In the genomic region with DNA sequence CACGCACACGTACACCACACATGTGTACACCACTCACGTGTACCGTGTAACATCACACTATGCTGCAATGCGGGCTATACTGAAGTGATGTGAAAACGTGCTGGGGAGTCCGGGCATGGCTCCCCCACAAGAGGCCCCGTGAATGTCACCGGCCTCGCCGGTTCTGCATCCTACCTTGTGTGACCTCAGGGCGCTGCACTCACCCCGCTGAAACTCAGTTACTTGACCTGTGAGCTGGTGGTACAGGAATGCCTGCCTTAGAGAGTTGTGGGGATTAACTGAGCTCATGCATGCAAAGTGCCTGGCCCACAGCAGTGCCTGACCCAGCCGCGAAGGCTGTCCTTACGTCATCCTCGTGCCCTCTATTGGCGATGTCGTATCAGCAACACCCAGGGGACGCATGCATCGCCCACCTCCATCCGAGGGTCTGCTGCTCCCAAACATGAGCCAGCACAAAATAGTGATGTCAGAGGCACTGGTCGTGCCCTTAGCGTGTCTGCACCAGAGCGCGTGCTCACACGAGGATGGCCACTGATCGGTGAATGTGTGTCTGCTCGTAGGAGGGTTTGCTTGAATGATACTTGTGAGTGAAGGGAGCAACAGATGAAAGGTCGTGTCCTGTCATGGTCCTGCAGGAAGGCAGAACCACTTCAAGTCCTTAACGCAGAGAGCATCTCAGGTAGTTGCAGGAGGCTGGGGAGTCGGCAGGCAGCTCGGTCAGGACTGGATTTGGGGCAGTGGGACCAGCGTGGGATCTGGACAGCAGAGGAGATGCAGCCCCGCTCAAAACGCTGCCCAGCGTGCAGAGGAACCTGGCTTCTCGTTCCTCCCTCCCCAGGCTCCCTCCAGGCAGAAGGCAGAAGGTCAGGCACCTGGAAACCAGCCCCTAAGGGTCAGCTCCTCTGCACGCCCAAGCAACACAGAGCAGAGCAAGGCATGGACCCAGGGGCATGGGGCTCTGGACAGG, we compare ENCODE assay signal across 18 cellular contexts.
DNase-seq lines count a peak whose midpoint lies in the region; ATAC-seq, FAIRE-seq and TF ChIP-seq lines count a peak whose summit lies in the region.
"Had no signal": no experiment of that assay in that cellular context is flagged by ENCODE, and none has a peak within 500 bp of the region (broad histone marks: within the 10 kb centered on the region; RNA-seq: fewer than 3 reads in every experiment).

No MANE protein-coding gene starts in this region.

- no peak for FAIRE-seq in pancreas (lab: Jason Lieb, UNC)
- FAIRE-seq: GM12878, GM18507, HTR-8/SVneo, K562 had no signal

- H3K4me2 ChIP-seq in GM23338, result no peak overlapping the region

- H3F3A ChIP-seq in GM23338 (replicated peaks; ENCODE audit: low read depth), result no peaks in the 10 kb centered on the region

- H3K36me3 ChIP-seq in GM23338 (ENCODE audit: insufficient read depth), result no peaks in the 10 kb centered on the region
- H3K36me3 ChIP-seq in pancreas, result no peaks in the 10 kb centered on the region

- H3K4me1 Mint-ChIP-seq in GM23338 (peaks cover 9% of the 10 kb centered on the region), WTC11 (peaks cover 8% of the 10 kb centered on the region)

- peak; percentile 23 for ATAC-seq in GM23338
- ATAC-seq in WTC11, result 0 out of 2 replicates have a peak, but pooled peaks have one; percentile 32
- no peak for ATAC-seq in sciatic nerve
- no peak for ATAC-seq in pancreas
- ATAC-seq: GM12878, K562, PC-3 had no signal

- H3K4me1 ChIP-seq in GM23338 (ENCODE audit: insufficient read depth) (no peaks in the 10 kb centered on the region), pancreas (no peaks in the 10 kb centered on the region)
- H3K4me1 ChIP-seq: Caco-2 had no signal

- H3K9me2 ChIP-seq in GM23338 (ENCODE audit: insufficient read depth), result no peaks in the 10 kb centered on the region

- no peak overlapping the region for H2AFZ ChIP-seq in GM23338

- H3K79me2 ChIP-seq in GM23338 (replicated peaks; ENCODE audit: insufficient read depth), result no peaks in the 10 kb centered on the region

- H3K36me3 Mint-ChIP-seq in GM23338 (ENCODE audit: low read depth) (no peaks in the 10 kb centered on the region; the same call in 2 of the 3 replicates), WTC11 (no peaks in the 10 kb centered on the region)

- H3K4me3 ChIP-seq in GM23338 (no peak overlapping the region), lower leg skin (ENCODE audit: low read depth, poor library complexity, severe bottlenecking) (no peak overlapping the region), pancreas (no peak overlapping the region)
- H3K4me3 ChIP-seq: GM12878, K562 had no signal

- H3K27me3 ChIP-seq in GM23338 (ENCODE audit: insufficient read depth) (no peaks in the 10 kb centered on the region), pancreas (no peaks in the 10 kb centered on the region)

- H3K27ac ChIP-seq in GM23338 (ENCODE audit: low read depth) (no peak overlapping the region), pancreas (no peak overlapping the region)

- CTCF ChIA-PET in WTC11 (lab: Charles Lee), result interaction anchor here (1.9 kb wide), 1 partner anchor 184 kb away, joined by 4 read pairs; the partner anchor contains the start of gene SOX1

- POLR2A ChIA-PET in WTC11 (lab: Charles Lee), result no interaction called here

- H3K9me3 Mint-ChIP-seq in GM23338 (no peaks in the 10 kb centered on the region), WTC11 (no peaks in the 10 kb centered on the region)

- WGBS in lower leg skin, 2 donors, result 81% methylated on average over 38 to 39 of the region's 39 CpGs
- 57 to 69% methylated on average over 39 of the region's 39 CpGs for WGBS in pancreas, 2 donors

- intact Hi-C loops in lower leg skin (cut with DNase I; ENCODE audit: low total_unique reads), result no loop called here
- intact Hi-C loops in sciatic nerve (cut with DNase I), result no loop called here
- intact Hi-C loops in pancreas (cut with DNase I), result no loop called here

- no peaks in the 10 kb centered on the region for H4K20me1 ChIP-seq in GM23338 (replicated peaks; ENCODE audit: insufficient read depth)

- TF ChIP-seq POLR2A in lower leg skin (IDR thresholded peaks at IDR 0.05), result no peak

- TF ChIP-seq CTCF in GM23338 (conservative IDR thresholded peaks at IDR 0.05; ENCODE audit: low read depth in 2 of 2) (no peak), WTC11 (IDR thresholded peaks at IDR 0.05) (no peak), lower leg skin (IDR thresholded peaks at IDR 0.05) (no peak), pancreas (IDR thresholded peaks at IDR 0.05) (no peak)

- peaks cover 7% of the 10 kb centered on the region for H3K27me3 Mint-ChIP-seq in GM23338 (ENCODE audit: insufficient read depth, low read depth, poor library complexity)
- H3K27me3 Mint-ChIP-seq in WTC11 (ENCODE audit: low read depth), result no peaks in the 10 kb centered on the region

- H3K9me3 ChIP-seq in pancreas, result no peaks in the 10 kb centered on the region
- H3K9me3 ChIP-seq: Caco-2 had no signal

- DNase-seq in GM23338 (ENCODE audit: low spot score) (no peak), WTC11 (ENCODE audit: low spot score) (no peak), lower leg skin (ENCODE audit: low spot score in 2 of 2) (peak; percentile 7 to 70), sciatic nerve (ENCODE audit: low spot score) (peak; percentile 38), dermis blood vessel endothelial cell (no peak), pancreas (no peak), DMS79 (lab: John Stamatoyannopoulos, UW) (no peak)
- DNase-seq: AML-193, Caco-2, DMS53, NCI-H1092 treated with DMSO at 0.1 percent for 48 hours, NCI-H1694 treated with DMSO at 0.1 percent for 48 hours, NCI-H345, PC-3 had no signal

- H3K4me3 Mint-ChIP-seq in GM23338 (no peak overlapping the region), WTC11 (no peak overlapping the region)

- H3K27ac Mint-ChIP-seq in GM23338 (no peak overlapping the region), WTC11 (no peak overlapping the region)

TF ChIP-seq in GM23338, 12 proteins besides CTCF, POLR2A, EP300 and RAD21:
- no peak for TF ChIP-seq NANOG (IDR thresholded peaks at IDR 0.05; ENCODE audit: borderline replicate concordance)
- no peak for TF ChIP-seq ZNF114 (CRISPR knock-in tag; IDR thresholded peaks at IDR 0.05)
- TF ChIP-seq, protein P1, sequence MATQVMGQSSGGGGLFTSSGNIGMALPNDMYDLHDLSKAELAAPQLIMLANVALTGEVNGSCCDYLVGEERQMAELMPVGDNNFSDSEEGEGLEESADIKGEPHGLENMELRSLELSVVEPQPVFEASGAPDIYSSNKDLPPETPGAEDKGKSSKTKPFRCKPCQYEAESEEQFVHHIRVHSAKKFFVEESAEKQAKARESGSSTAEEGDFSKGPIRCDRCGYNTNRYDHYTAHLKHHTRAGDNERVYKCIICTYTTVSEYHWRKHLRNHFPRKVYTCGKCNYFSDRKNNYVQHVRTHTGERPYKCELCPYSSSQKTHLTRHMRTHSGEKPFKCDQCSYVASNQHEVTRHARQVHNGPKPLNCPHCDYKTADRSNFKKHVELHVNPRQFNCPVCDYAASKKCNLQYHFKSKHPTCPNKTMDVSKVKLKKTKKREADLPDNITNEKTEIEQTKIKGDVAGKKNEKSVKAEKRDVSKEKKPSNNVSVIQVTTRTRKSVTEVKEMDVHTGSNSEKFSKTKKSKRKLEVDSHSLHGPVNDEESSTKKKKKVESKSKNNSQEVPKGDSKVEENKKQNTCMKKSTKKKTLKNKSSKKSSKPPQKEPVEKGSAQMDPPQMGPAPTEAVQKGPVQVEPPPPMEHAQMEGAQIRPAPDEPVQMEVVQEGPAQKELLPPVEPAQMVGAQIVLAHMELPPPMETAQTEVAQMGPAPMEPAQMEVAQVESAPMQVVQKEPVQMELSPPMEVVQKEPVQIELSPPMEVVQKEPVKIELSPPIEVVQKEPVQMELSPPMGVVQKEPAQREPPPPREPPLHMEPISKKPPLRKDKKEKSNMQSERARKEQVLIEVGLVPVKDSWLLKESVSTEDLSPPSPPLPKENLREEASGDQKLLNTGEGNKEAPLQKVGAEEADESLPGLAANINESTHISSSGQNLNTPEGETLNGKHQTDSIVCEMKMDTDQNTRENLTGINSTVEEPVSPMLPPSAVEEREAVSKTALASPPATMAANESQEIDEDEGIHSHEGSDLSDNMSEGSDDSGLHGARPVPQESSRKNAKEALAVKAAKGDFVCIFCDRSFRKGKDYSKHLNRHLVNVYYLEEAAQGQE (IDR thresholded peaks at IDR 0.05; ENCODE audit: unreplicated experiment), result no peak
- TF ChIP-seq EZH2 (IDR thresholded peaks at IDR 0.05; ENCODE audit: low read depth, unreplicated experiment), result no peak
- no peak for TF ChIP-seq EZH2phosphoT487 (IDR thresholded peaks at IDR 0.05; ENCODE audit: unreplicated experiment)

TF ChIP-seq in WTC11, 78 proteins besides CTCF, POLR2A, EP300 and RAD21 (continues in another document):
- no peak for TF ChIP-seq EMX1 (CRISPR knock-in tag; IDR thresholded peaks at IDR 0.05)
- no peak for TF ChIP-seq MXD4 (CRISPR knock-in tag; IDR thresholded peaks at IDR 0.05; ENCODE audit: borderline replicate concordance)
- TF ChIP-seq, protein P2, sequence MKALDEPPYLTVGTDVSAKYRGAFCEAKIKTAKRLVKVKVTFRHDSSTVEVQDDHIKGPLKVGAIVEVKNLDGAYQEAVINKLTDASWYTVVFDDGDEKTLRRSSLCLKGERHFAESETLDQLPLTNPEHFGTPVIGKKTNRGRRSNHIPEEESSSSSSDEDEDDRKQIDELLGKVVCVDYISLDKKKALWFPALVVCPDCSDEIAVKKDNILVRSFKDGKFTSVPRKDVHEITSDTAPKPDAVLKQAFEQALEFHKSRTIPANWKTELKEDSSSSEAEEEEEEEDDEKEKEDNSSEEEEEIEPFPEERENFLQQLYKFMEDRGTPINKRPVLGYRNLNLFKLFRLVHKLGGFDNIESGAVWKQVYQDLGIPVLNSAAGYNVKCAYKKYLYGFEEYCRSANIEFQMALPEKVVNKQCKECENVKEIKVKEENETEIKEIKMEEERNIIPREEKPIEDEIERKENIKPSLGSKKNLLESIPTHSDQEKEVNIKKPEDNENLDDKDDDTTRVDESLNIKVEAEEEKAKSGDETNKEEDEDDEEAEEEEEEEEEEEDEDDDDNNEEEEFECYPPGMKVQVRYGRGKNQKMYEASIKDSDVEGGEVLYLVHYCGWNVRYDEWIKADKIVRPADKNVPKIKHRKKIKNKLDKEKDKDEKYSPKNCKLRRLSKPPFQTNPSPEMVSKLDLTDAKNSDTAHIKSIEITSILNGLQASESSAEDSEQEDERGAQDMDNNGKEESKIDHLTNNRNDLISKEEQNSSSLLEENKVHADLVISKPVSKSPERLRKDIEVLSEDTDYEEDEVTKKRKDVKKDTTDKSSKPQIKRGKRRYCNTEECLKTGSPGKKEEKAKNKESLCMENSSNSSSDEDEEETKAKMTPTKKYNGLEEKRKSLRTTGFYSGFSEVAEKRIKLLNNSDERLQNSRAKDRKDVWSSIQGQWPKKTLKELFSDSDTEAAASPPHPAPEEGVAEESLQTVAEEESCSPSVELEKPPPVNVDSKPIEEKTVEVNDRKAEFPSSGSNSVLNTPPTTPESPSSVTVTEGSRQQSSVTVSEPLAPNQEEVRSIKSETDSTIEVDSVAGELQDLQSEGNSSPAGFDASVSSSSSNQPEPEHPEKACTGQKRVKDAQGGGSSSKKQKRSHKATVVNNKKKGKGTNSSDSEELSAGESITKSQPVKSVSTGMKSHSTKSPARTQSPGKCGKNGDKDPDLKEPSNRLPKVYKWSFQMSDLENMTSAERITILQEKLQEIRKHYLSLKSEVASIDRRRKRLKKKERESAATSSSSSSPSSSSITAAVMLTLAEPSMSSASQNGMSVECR (CRISPR knock-in tag; IDR thresholded peaks at IDR 0.05; ENCODE audit: borderline replicate concordance), result no peak
- TF ChIP-seq FOXP1 (CRISPR knock-in tag; IDR thresholded peaks at IDR 0.05; ENCODE audit: borderline replicate concordance), result no peak

Comparison
In these comparisons a context has a peak if more than half of its experiments do, and no peak if none do; other contexts are left out.
1. ATAC-seq: peak in GM23338 (single experiment) and WTC11 (single experiment); none in sciatic nerve (single experiment) and pancreas (0 of 4).
2. DNase-seq: peak in lower leg skin (2 of 2) and sciatic nerve (single experiment); none in GM23338 (single experiment), WTC11 (single experiment), dermis blood vessel endothelial cell (single experiment), pancreas (0 of 6) and DMS79 (single experiment).